Comparison of ENCODE assay signal across 1 cellular context in the genomic region with DNA sequence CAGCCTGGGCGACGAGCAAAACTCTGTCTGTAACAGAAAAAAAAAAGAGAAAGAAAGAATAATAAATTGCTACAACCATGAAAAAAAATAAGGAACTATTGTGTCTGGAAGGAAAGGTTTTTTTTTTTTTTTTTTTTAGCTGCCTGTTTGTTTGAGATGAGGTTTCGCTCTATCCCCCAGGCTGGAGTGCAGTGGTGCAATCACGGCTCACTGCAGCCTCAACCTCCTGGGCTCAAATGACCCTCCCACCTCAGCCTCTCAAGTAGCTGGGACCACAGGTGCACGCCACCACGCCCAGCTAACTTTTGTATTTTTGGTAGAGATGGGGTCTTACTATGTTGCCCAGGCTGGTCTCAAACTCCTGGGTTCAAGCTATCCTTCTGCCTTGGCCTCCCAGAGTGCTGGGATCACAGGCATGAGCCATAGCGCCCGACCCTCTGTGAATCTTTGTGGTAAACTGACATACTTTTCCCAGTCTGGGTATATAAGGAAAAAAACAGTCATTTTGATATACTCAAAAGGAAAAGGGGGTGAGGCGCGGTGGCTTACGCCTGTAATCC.
A peak's percentile ranks its signal among the peaks of the same experiment; 100 is the strongest.
TF ChIP-seq lines count a peak whose summit lies in the region.

No MANE protein-coding gene starts in this region.

TF ChIP-seq in WTC11, 78 proteins besides CTCF, POLR2A, EP300 and RAD21:
- peak; percentile 51; the same call in 1 of the 2 replicates for TF ChIP-seq ZNF121 (CRISPR knock-in tag; IDR thresholded peaks at IDR 0.05)
TF ChIP-seq in WTC11: peak in this region for 1; not testable (repeated sequence) for 77.
